In genomic region chr12:104286538-104287482, GRCh38 we compare ENCODE assay signal across 1 cellular context.
TF ChIP-seq lines count a peak whose summit lies in the region.

No MANE protein-coding gene starts in this region.

TF ChIP-seq in HEK293, 187 proteins besides CTCF, POLR2A, EP300 and RAD21 (continued from another document):
- no peak for TF ChIP-seq ZBTB10 (tag by site-specific recombination; IDR thresholded peaks at IDR 0.05)
- TF ChIP-seq KLF9 (tag by site-specific recombination; IDR thresholded peaks at IDR 0.05; ENCODE audit: low read depth), result no peak; the same call in none of the 2 replicates
- TF ChIP-seq ZNF10 (tag by site-specific recombination; IDR thresholded peaks at IDR 0.05), result peak; percentile 59; the same call in 1 of the 2 replicates
- no peak for TF ChIP-seq ZNF114 (tag by site-specific recombination; IDR thresholded peaks at IDR 0.05)
- peak; percentile 81 for TF ChIP-seq ZNF335 (tag by site-specific recombination; conservative IDR thresholded peaks at IDR 0.05)
- no peak; the same call in none of the 2 replicates for TF ChIP-seq ZNF692 (tag by site-specific recombination; IDR thresholded peaks at IDR 0.05)
- no peak for TF ChIP-seq ZNF239 (tag by site-specific recombination; IDR thresholded peaks at IDR 0.05)
- 0 out of 2 replicates have a peak, but pooled peaks have one; percentile 9 for TF ChIP-seq INSM2 (tag by site-specific recombination; IDR thresholded peaks at IDR 0.05)
- no peak for TF ChIP-seq ZNF121 (tag by site-specific recombination; IDR thresholded peaks at IDR 0.05)
- no peak for TF ChIP-seq ZNF350 (tag by site-specific recombination; IDR thresholded peaks at IDR 0.05)
- no peak for TF ChIP-seq ZNF48 (tag by site-specific recombination; IDR thresholded peaks at IDR 0.05)
- peak; percentile 36; the same call in 1 of the 2 replicates for TF ChIP-seq ZNF24 (tag by site-specific recombination; IDR thresholded peaks at IDR 0.05)
- no peak; the same call in 1 of the 2 replicates for TF ChIP-seq ZNF843 (tag by site-specific recombination; IDR thresholded peaks at IDR 0.05)
- no peak for TF ChIP-seq ZNF514 (tag by site-specific recombination; IDR thresholded peaks at IDR 0.05)
- TF ChIP-seq ZNF600 (tag by site-specific recombination; IDR thresholded peaks at IDR 0.05), result peak; percentile 87
- TF ChIP-seq ZNF785 (tag by site-specific recombination; IDR thresholded peaks at IDR 0.05), result no peak
- TF ChIP-seq WT1 (tag by site-specific recombination; IDR thresholded peaks at IDR 0.05), result no peak
- no peak; the same call in 1 of the 2 replicates for TF ChIP-seq ZBTB44 (tag by site-specific recombination; IDR thresholded peaks at IDR 0.05)
- TF ChIP-seq ZNF664 (tag by site-specific recombination; IDR thresholded peaks at IDR 0.05), result no peak
- TF ChIP-seq ZNF18 (tag by site-specific recombination; IDR thresholded peaks at IDR 0.05), result 0 out of 2 replicates have a peak, but pooled peaks have one; percentile 40
- peak; percentile 72; the same call in 1 of the 2 replicates for TF ChIP-seq ZFP37 (tag by site-specific recombination; IDR thresholded peaks at IDR 0.05)
- no peak for TF ChIP-seq ZNF548 (tag by site-specific recombination; IDR thresholded peaks at IDR 0.05)
- TF ChIP-seq ZNF266 (tag by site-specific recombination; IDR thresholded peaks at IDR 0.05; ENCODE audit: low read depth), result no peak
- TF ChIP-seq GLIS1 (tag by site-specific recombination; IDR thresholded peaks at IDR 0.05), result peak; percentile 21; the same call in 1 of the 2 replicates
- TF ChIP-seq ZNF302 (tag by site-specific recombination; IDR thresholded peaks at IDR 0.05; ENCODE audit: low read depth), result no peak
- peak; percentile 90 for TF ChIP-seq ZFP69B (tag by site-specific recombination; IDR thresholded peaks at IDR 0.05)
- peak; percentile 91; the same call in 1 of the 2 replicates for TF ChIP-seq KLF7 (tag by site-specific recombination; IDR thresholded peaks at IDR 0.05; ENCODE audit: borderline replicate concordance)
- 0 out of 2 replicates have a peak, but pooled peaks have one; percentile 56 for TF ChIP-seq ZEB2 (tag by site-specific recombination; IDR thresholded peaks at IDR 0.05)
- peak; percentile 86 for TF ChIP-seq SP3 (tag by site-specific recombination; IDR thresholded peaks at IDR 0.05)
- no peak for TF ChIP-seq ZSCAN18 (tag by site-specific recombination; IDR thresholded peaks at IDR 0.05)
- TF ChIP-seq AEBP2 (tag by site-specific recombination; IDR thresholded peaks at IDR 0.05; ENCODE audit: borderline replicate concordance), result no peak
- TF ChIP-seq REPIN1 (tag by site-specific recombination; IDR thresholded peaks at IDR 0.05; ENCODE audit: low read depth), result peak; percentile 61; the same call in 1 of the 2 replicates
- TF ChIP-seq ZNF311 (tag by site-specific recombination; IDR thresholded peaks at IDR 0.05; ENCODE audit: borderline replicate concordance), result no peak
- TF ChIP-seq ATF2 (tag by site-specific recombination; IDR thresholded peaks at IDR 0.05; ENCODE audit: low read depth), result peak; percentile 45; the same call in 1 of the 2 replicates
- no peak for TF ChIP-seq ELK4 (IDR thresholded peaks at IDR 0.05; ENCODE audit: borderline replicate concordance, low read depth, low read length)
- no peak for TF ChIP-seq ZNF404 (tag by site-specific recombination; IDR thresholded peaks at IDR 0.05)
- TF ChIP-seq ZNF26 (tag by site-specific recombination; IDR thresholded peaks at IDR 0.05), result no peak
- TF ChIP-seq IKZF3 (tag by site-specific recombination; IDR thresholded peaks at IDR 0.05), result 0 out of 2 replicates have a peak, but pooled peaks have one; percentile 14
- TF ChIP-seq ZNF362 (tag by site-specific recombination; IDR thresholded peaks at IDR 0.05), result peak; percentile 92
- TF ChIP-seq ZNF449 (tag by site-specific recombination; IDR thresholded peaks at IDR 0.05), result no peak
- TF ChIP-seq ZNF521 (tag by site-specific recombination; IDR thresholded peaks at IDR 0.05), result no peak
